Comparison of ENCODE assay signal across 8 cellular contexts in genomic region chr17:60525624-60526514, GRCh38. TPM values are rescaled to one million over a fixed set of nuclear protein-coding genes. Genes with fewer than 3 reads are reported as not detected.
DNase-seq lines count a peak whose midpoint lies in the region; FAIRE-seq and TF ChIP-seq lines count a peak whose summit lies in the region.

Gene APPBP2, minus strand, starts transcription at chr17:60526242. Its CDS starts 311 bp downstream, at chr17:60525931.

- DNase-seq in HAP-1 (ENCODE audit: low spot score in 2 of 2): peak; percentile 84 to 90
- peak; percentile 74 for DNase-seq in MM.1S
- peak; percentile 85 for DNase-seq in SK-N-DZ (ENCODE audit: low spot score)
- peak; percentile 81 for DNase-seq in activated naive CD4-positive, alpha-beta T cell treated with anti-CD3 and anti-CD28 coated beads for 36 hours
- DNase-seq in frontal cortex (ENCODE audit: low spot score in 2 of 2): peak; percentile 79 to 85
- DNase-seq in substantia nigra (lab: John Stamatoyannopoulos, UW): peak; percentile 52 to 95 (median 85)

- H3K4me1 Mint-ChIP-seq in activated naive CD4-positive, alpha-beta T cell treated with anti-CD3 and anti-CD28 coated beads for 36 hours (ENCODE audit: low read depth): peaks cover 28% of the 10 kb centered on the region

- CTCF ChIA-PET in activated naive CD4-positive, alpha-beta T cell treated with anti-CD3 and anti-CD28 coated beads for 36 hours (lab: Charles Lee): no interaction called here

- no peaks in the 10 kb centered on the region for H3F3A ChIP-seq in MM.1S (ENCODE audit: insufficient read depth, low read length)

- H3K9me3 Mint-ChIP-seq in activated naive CD4-positive, alpha-beta T cell treated with anti-CD3 and anti-CD28 coated beads for 36 hours: no peaks in the 10 kb centered on the region

- H3K9ac ChIP-seq in ES-I3 (ENCODE audit: low read depth, low read length) (peak within 1 kb of the TSS; percentile 97), MM.1S (ENCODE audit: low read length) (peak within 1 kb of the TSS; percentile 93)

- peaks cover 3% of the 10 kb centered on the region; the same call in 1 of the 2 replicates for H3K36me3 ChIP-seq in ES-I3 (ENCODE audit: insufficient read depth, low read length)
- H3K36me3 ChIP-seq in HAP-1 (replicated peaks): no peaks in the 10 kb centered on the region
- H3K36me3 ChIP-seq in MM.1S (replicated peaks; ENCODE audit: insufficient read depth, low read length): peaks cover 2% of the 10 kb centered on the region; the same call in 1 of the 2 replicates
- H3K36me3 ChIP-seq in neutrophil: peaks cover 3% of the 10 kb centered on the region

- TF ChIP-seq CTCF in MM.1S (IDR thresholded peaks at IDR 0.05; ENCODE audit: low read length): no peak
- TF ChIP-seq CTCF in neutrophil (IDR thresholded peaks at IDR 0.05): no peak

- peak within 1 kb of the TSS; percentile 96 for H3K4me3 Mint-ChIP-seq in activated naive CD4-positive, alpha-beta T cell treated with anti-CD3 and anti-CD28 coated beads for 36 hours

- H3K27ac Mint-ChIP-seq in activated naive CD4-positive, alpha-beta T cell treated with anti-CD3 and anti-CD28 coated beads for 36 hours: peak within 1 kb of the TSS; percentile 93

- peak within 1 kb of the TSS; percentile 97 for H2AFZ ChIP-seq in MM.1S (ENCODE audit: low read length)

- no peaks in the 10 kb centered on the region for H3K9me2 ChIP-seq in MM.1S (replicated peaks; ENCODE audit: insufficient read depth, low read length)

- H3K9me3 ChIP-seq in ES-I3 (ENCODE audit: control insufficient read depth, insufficient read depth, low read length) (0 out of 2 replicates have a peak, but pooled peaks cover 2% of the 10 kb centered on the region), HAP-1 (no peaks in the 10 kb centered on the region), MM.1S (replicated peaks; ENCODE audit: insufficient read depth, low read length) (no peaks in the 10 kb centered on the region), neutrophil (no peaks in the 10 kb centered on the region)

- H3K4me2 ChIP-seq in MM.1S (ENCODE audit: low read depth, low read length): peak within 1 kb of the TSS; percentile 77

- H3K27me3 ChIP-seq in HAP-1 (ENCODE audit: low read depth) (no peaks in the 10 kb centered on the region), MM.1S (replicated peaks; ENCODE audit: insufficient read depth, low read length) (no peaks in the 10 kb centered on the region), neutrophil (no peaks in the 10 kb centered on the region)

- H3K79me2 ChIP-seq in MM.1S (ENCODE audit: low read length): peaks cover 61% of the 10 kb centered on the region

- intact Hi-C loops in activated naive CD4-positive, alpha-beta T cell treated with anti-CD3 and anti-CD28 coated beads for 36 hours (cut with micrococcal nuclease): loop anchor here (1.0 to 5.0 kb wide), 8 partner anchors 18 to 1371 kb away; partner anchors contain the start of genes BCAS3, HEATR6, PPM1D and PRR11

- no peaks in the 10 kb centered on the region for H3K27me3 Mint-ChIP-seq in activated naive CD4-positive, alpha-beta T cell treated with anti-CD3 and anti-CD28 coated beads for 36 hours (ENCODE audit: low read depth)

- H3K36me3 Mint-ChIP-seq in activated naive CD4-positive, alpha-beta T cell treated with anti-CD3 and anti-CD28 coated beads for 36 hours (ENCODE audit: low read depth): peaks cover 3% of the 10 kb centered on the region

- no peak for FAIRE-seq in frontal cortex (lab: Jason Lieb, UNC)

- in situ Hi-C loops in HAP-1 (cut with MboI; ENCODE audit: low sequenced_read_pairs): no loop called here

- H3K27ac ChIP-seq in MM.1S (ENCODE audit: low read length) (peak within 1 kb of the TSS; percentile 84), neutrophil (peak within 1 kb of the TSS; percentile 99), substantia nigra (ENCODE audit: low read depth, low read length, poor library complexity, severe bottlenecking) (peak within 1 kb of the TSS; percentile 99)

- peak within 1 kb of the TSS; percentile 97 for H3K4me3 ChIP-seq in HAP-1
- peak within 1 kb of the TSS; percentile 96 for H3K4me3 ChIP-seq in MM.1S (ENCODE audit: low read length)
- H3K4me3 ChIP-seq in neutrophil (ENCODE audit: low read depth in 1 of 2, low read length in 1 of 2): peak within 1 kb of the TSS; percentile 91

- H3K4me1 ChIP-seq in ES-I3 (ENCODE audit: insufficient read depth, low read length) (no peaks in the 10 kb centered on the region), HAP-1 (0 out of 2 replicates have a peak, but pooled peaks cover 3% of the 10 kb centered on the region), MM.1S (ENCODE audit: low read length) (peaks cover 7% of the 10 kb centered on the region; the same call in 1 of the 2 replicates), neutrophil (ENCODE audit: control insufficient read depth in 1 of 2, insufficient read depth in 1 of 2, low read depth in 1 of 2, low read length in 1 of 2) (peaks cover 23 to 27% of the 10 kb centered on the region in 2 experiments)

- H4K20me1 ChIP-seq in MM.1S (ENCODE audit: insufficient read depth, low read length): no peaks in the 10 kb centered on the region

RNA-seq across cellular contexts. Expression of gene APPBP2, which starts in this region (rescaled TPM):
- polyA plus RNA-seq in SK-N-DZ (2014; cell fraction: cytosol; rRNA removed): 28.0 and 30.2 TPM in 2 replicates
- polyA plus RNA-seq in SK-N-DZ (2014; cell fraction: nucleus; rRNA removed): 22.2 and 33.9 TPM in 2 replicates
- 10 to 100 TPM; 16.5 to 22.3 TPM for total RNA-seq in activated naive CD4-positive, alpha-beta T cell treated with anti-CD3 and anti-CD28 coated beads for 36 hours
- 72.2 TPM for total RNA-seq in frontal cortex

Comparison
In these comparisons a context has a peak if more than half of its experiments do, and no peak if none do; other contexts are left out.
1. Peak in every context shown above with its lines: DNase-seq, H3K4me3 ChIP-seq and H3K27ac ChIP-seq.